ENCODE assay signal across 18 cellular contexts in genomic region chr11:131095501-131096185, GRCh38.
"Had no signal": no experiment of that assay in that cellular context is flagged by ENCODE, and none has a peak within 500 bp of the region (broad histone marks: within the 10 kb centered on the region; RNA-seq: fewer than 3 reads in every experiment).

No MANE protein-coding gene starts in this region.

- H3K27me3 ChIP-seq: adrenal gland, breast epithelium, neural progenitor cell, sigmoid colon had no signal

- H3K4me1 ChIP-seq: adrenal gland, breast epithelium, esophagus squamous epithelium, psoas muscle had no signal

- H2AFZ ChIP-seq: neural progenitor cell had no signal

- H3K27ac ChIP-seq: adrenal gland, breast epithelium, esophagus squamous epithelium, neural progenitor cell, psoas muscle, sigmoid colon had no signal

- DNase-seq: activated CD8-positive, alpha-beta memory T cell treated with anti-CD3 and anti-CD28 coated beads for 24 hours; activated CD8-positive, alpha-beta memory T cell treated with anti-CD3 and anti-CD28 coated beads, Interleukin-2, amount 50 U/mL, for 48 hours; activated gamma-delta T cell; adrenal gland; cerebellar nuclear complex; effector CD4-positive, alpha-beta T cell; esophagus squamous epithelium; immature natural killer cell; mesendoderm; naive thymus-derived CD4-positive, alpha-beta T cell; psoas muscle; sigmoid colon; stimulated activated CD4-positive, alpha-beta T cell treated with anti-CD3 and anti-CD28 coated beads, Interleukin-4, amount 100 ng/mL, for 4 hours; T-helper 9 cell had no signal

- H3K4me3 ChIP-seq: adrenal gland, breast epithelium, esophagus squamous epithelium, neural progenitor cell, psoas muscle, sigmoid colon had no signal

- H3K9me3 ChIP-seq: adrenal gland, breast epithelium, esophagus squamous epithelium, psoas muscle, sigmoid colon had no signal

- H3K9ac ChIP-seq: neural progenitor cell had no signal

- H3K36me3 ChIP-seq: adrenal gland, breast epithelium, esophagus squamous epithelium, neural progenitor cell, sigmoid colon had no signal

- ATAC-seq: activated naive CD4-positive, alpha-beta T cell treated with anti-CD3 and anti-CD28 coated beads, Interleukin-2, amount 50 U/mL, for 72 hours; naive thymus-derived CD4-positive, alpha-beta T cell; psoas muscle; stimulated activated memory B cell treated with anti-CD40 and anti-IgM and Interleukin-4, amounts not matched to agents 10 μg/mL and 1 μg/mL and 100 μg/mL, for 72 hours had no signal

- H3K4me2 ChIP-seq: neural progenitor cell had no signal
